Comparison of ENCODE assay signal across 9 cellular contexts in genomic region chr22:43002198-43002577, GRCh38. TPM values are rescaled to one million over a fixed set of nuclear protein-coding genes. Genes with fewer than 3 reads are reported as not detected.
DNase-seq lines count a peak whose midpoint lies in the region; ATAC-seq, FAIRE-seq and TF ChIP-seq lines count a peak whose summit lies in the region.
"Had no signal": no experiment of that assay in that cellular context is flagged by ENCODE, and none has a peak within 500 bp of the region (broad histone marks: within the 10 kb centered on the region; RNA-seq: fewer than 3 reads in every experiment).

No MANE protein-coding gene starts in this region.

- in situ Hi-C loops in K562 (cut with MboI), result no loop called here

- peak overlapping the region; percentile 43 for H3K4me2 ChIP-seq in K562 (ENCODE audit: insufficient read depth, low read length)
- no peak overlapping the region for H3K4me2 ChIP-seq in mesenchymal stem cell (ENCODE audit: low read length, poor library complexity, severe bottlenecking)

- ATAC-seq in K562 (no peak; the same call in 2 of the 3 replicates), HG02759 (IDR thresholded peaks at IDR 0.05; ENCODE audit: unreplicated experiment) (no peak), GM18909 (IDR thresholded peaks at IDR 0.05; ENCODE audit: poor library complexity, unreplicated experiment) (no peak)

- H3K4me3 ChIP-seq in K562, result no peak overlapping the region
- H3K4me3 ChIP-seq in mesenchymal stem cell (ENCODE audit: insufficient read depth in 1 of 2, low read depth in 1 of 2, low read length in 2 of 2), result peak overlapping the region in 1 of 2 experiments; percentile 40

- H4K20me1 ChIP-seq in K562 (replicated peaks; ENCODE audit: control insufficient read depth, insufficient read depth, low read length), result peaks cover 4% of the 10 kb centered on the region; the same call in 1 of the 2 replicates

- no peak overlapping the region for H3K14ac ChIP-seq in mesenchymal stem cell (ENCODE audit: low read length in 2 of 2)

- POLR2A ChIA-PET in K562 (lab: Yijun Ruan, JAX), result interaction anchor here (0.7 to 1.2 kb wide), 2 partner anchors 12 to 43 kb away, joined by 3 to 4 read pairs; no protein-coding TSS in a partner anchor

- CTCF ChIA-PET in K562 (lab: Yijun Ruan, JAX; ENCODE audit: low intra/inter-chr PET ratio), result no interaction called here

- H3K27me3 ChIP-seq in K562 (ENCODE audit: control insufficient read depth in 2 of 2, insufficient read depth in 2 of 2, low read length in 2 of 2), result no peaks in the 10 kb centered on the region
- H3K27me3 ChIP-seq in mesenchymal stem cell (ENCODE audit: control insufficient read depth in 1 of 2, insufficient read depth in 1 of 2, low read length in 2 of 2), result no peaks in the 10 kb centered on the region

- no peak overlapping the region for H2BK5ac ChIP-seq in mesenchymal stem cell (ENCODE audit: low read depth, low read length, poor library complexity, severe bottlenecking)

- peaks cover 92% of the 10 kb centered on the region for H3K79me2 ChIP-seq in K562 (ENCODE audit: control insufficient read depth, insufficient read depth, low read length)

- H3K27ac ChIP-seq in K562 (ENCODE audit: extremely low read depth, low read depth, low read length) (no peak overlapping the region; the same call in 2 of the 3 replicates), mesenchymal stem cell (ENCODE audit: low read length, poor library complexity, severe bottlenecking) (peak overlapping the region; percentile 66)

- H3K9ac ChIP-seq in K562 (ENCODE audit: insufficient read depth in 1 of 2, low read depth in 2 of 2, low read length in 2 of 2), result peak overlapping the region in 1 of 2 experiments; percentile 22; a peak in 1 of 4 replicates
- peak overlapping the region; percentile 67 for H3K9ac ChIP-seq in mesenchymal stem cell (ENCODE audit: low read length)

- no peak for TF ChIP-seq EP300 in K562 (IDR thresholded peaks at IDR 0.05; ENCODE audit: low read length)

- TF ChIP-seq RAD21 in K562 (CRISPR knock-in tag; conservative IDR thresholded peaks at IDR 0.05 in 1 of 2, IDR thresholded peaks at IDR 0.05 in 1 of 2), result no peak

- H3K79me1 ChIP-seq in mesenchymal stem cell (replicated peaks; ENCODE audit: low read length, poor library complexity, severe bottlenecking), result peaks cover 3% of the 10 kb centered on the region

- TF ChIP-seq POLR2A in K562 (conservative IDR thresholded peaks at IDR 0.05), result no peak
- no peak for TF ChIP-seq POLR2A in GM12892 (IDR thresholded peaks at IDR 0.05; ENCODE audit: low read depth, low read length)

- intact Hi-C loops in K562 (cut with micrococcal nuclease), result no loop called here

- no peaks in the 10 kb centered on the region for H3K9me1 ChIP-seq in K562 (ENCODE audit: control insufficient read depth, insufficient read depth, low read length)

- H3K4me1 ChIP-seq in K562 (replicated peaks in 1 of 2; ENCODE audit: control insufficient read depth in 2 of 2, insufficient read depth in 2 of 2, low read length in 2 of 2) (peaks cover 15 to 46% of the 10 kb centered on the region in 2 experiments), mesenchymal stem cell (ENCODE audit: control insufficient read depth, insufficient read depth, low read depth, low read length) (peaks cover 42% of the 10 kb centered on the region)

- no peak overlapping the region for H4K8ac ChIP-seq in mesenchymal stem cell (ENCODE audit: low read length)

- H3K18ac ChIP-seq in mesenchymal stem cell (ENCODE audit: low read depth in 1 of 2, low read length in 2 of 2), result peak overlapping the region in 1 of 2 experiments; percentile 92

- no peak overlapping the region for H4K91ac ChIP-seq in mesenchymal stem cell (ENCODE audit: low read length)

- H2BK120ac ChIP-seq in mesenchymal stem cell (ENCODE audit: low read depth, low read length), result no peak overlapping the region

- H3K36me3 ChIP-seq in K562 (ENCODE audit: control insufficient read depth, insufficient read depth, low read length) (no peaks in the 10 kb centered on the region), mesenchymal stem cell (ENCODE audit: control insufficient read depth in 1 of 2, insufficient read depth in 2 of 2, low read depth in 1 of 2, low read length in 2 of 2) (no peaks in the 10 kb centered on the region)

- H2BK15ac ChIP-seq in mesenchymal stem cell (ENCODE audit: low read depth, poor library complexity, severe bottlenecking), result no peak overlapping the region

- FAIRE-seq in K562 (lab: Jason Lieb, UNC) (peak; percentile 15), GM12892 (lab: Jason Lieb, UNC) (no peak)

- H3K4ac ChIP-seq in mesenchymal stem cell (ENCODE audit: low read depth in 1 of 2, low read length in 2 of 2), result no peak overlapping the region

- no peak overlapping the region for H3K23ac ChIP-seq in mesenchymal stem cell (ENCODE audit: low read length in 2 of 2)

- H2BK12ac ChIP-seq in mesenchymal stem cell (ENCODE audit: low read length in 2 of 2), result no peak overlapping the region

- no peaks in the 10 kb centered on the region for H3K9me3 ChIP-seq in K562 (replicated peaks; ENCODE audit: control insufficient read depth, insufficient read depth, low read depth, low read length)
- H3K9me3 ChIP-seq in mesenchymal stem cell (ENCODE audit: control insufficient read depth, low read length), result no peaks in the 10 kb centered on the region

- no TSS peak for BruUV-seq in K562 (replicated peaks; lab: Mats Ljungman, UMichigan)

- peak; percentile 16 for DNase-seq in AG20443 (ENCODE audit: low spot score)
- DNase-seq in HT1080 (ENCODE audit: low read depth), result peak; percentile 86
- DNase-seq in K562 (ENCODE audit: extremely low read depth in 1 of 4, low spot score in 3 of 4), result no peak
- peak; percentile 80 for DNase-seq in mesenchymal stem cell
- no peak for DNase-seq in GM12892 (ENCODE audit: insufficient read length)
- no peak for DNase-seq in NCI-H128 (lab: John Stamatoyannopoulos, UW; ENCODE audit: unreplicated experiment)
- DNase-seq: NCI-H526 had no signal

- no peak for TF ChIP-seq CTCF in K562 (IDR thresholded peaks at IDR 0.05 in 2 of 3, conservative IDR thresholded peaks at IDR 0.05 in 1 of 3; ENCODE audit: insufficient read depth in 2 of 3, low read depth in 1 of 3, low read length in 3 of 3)

- no peak overlapping the region for H2AK5ac ChIP-seq in mesenchymal stem cell (ENCODE audit: low read length, severe bottlenecking)

- WGBS in K562 (ENCODE audit: insufficient coverage, low coverage, missing lambda C conversion rate), result 14% methylated on average over 5 of the region's 5 CpGs
- WGBS in mesenchymal stem cell, result 5% methylated on average over 4 of the region's 5 CpGs

- no peak overlapping the region for H2AFZ ChIP-seq in K562 (ENCODE audit: low read depth, low read length)
- H2AFZ ChIP-seq in mesenchymal stem cell (ENCODE audit: low read depth, low read length), result no peak overlapping the region

TF ChIP-seq in K562, 482 proteins besides CTCF, POLR2A, EP300 and RAD21 (continues in another document):
- TF ChIP-seq RBM14 (IDR thresholded peaks at IDR 0.05; ENCODE audit: borderline replicate concordance, insufficient read depth, low read depth, low read length) (no peak), FOXM1 (IDR thresholded peaks at IDR 0.05; ENCODE audit: low read depth) (no peak), FOXM1 (CRISPR knock-in tag; IDR thresholded peaks at IDR 0.05; ENCODE audit: low read depth) (no peak), DDX20 (tag; IDR thresholded peaks at IDR 0.05; ENCODE audit: low read depth) (no peak), E2F6 (IDR thresholded peaks at IDR 0.05; ENCODE audit: borderline replicate concordance in 1 of 2, extremely low read depth in 1 of 2, insufficient read depth in 1 of 2, insufficient read length in 1 of 2, low read depth in 1 of 2, low read length in 1 of 2, poor library complexity in 1 of 2, severe bottlenecking in 1 of 2) (no peak), ZNF41 (CRISPR knock-in tag; conservative IDR thresholded peaks at IDR 0.05) (no peak), BRD9 (IDR thresholded peaks at IDR 0.05; ENCODE audit: low read depth, partially characterized antibody) (no peak), ELF4 (CRISPR knock-in tag; IDR thresholded peaks at IDR 0.05) (no peak), ZNF57 (CRISPR knock-in tag; IDR thresholded peaks at IDR 0.05) (no peak), SMARCA4 (IDR thresholded peaks at IDR 0.05) (0 out of 2 replicates have a peak, but pooled peaks have one; percentile 48)

RNA-seq across cellular contexts. Expression of gene PACSIN2, which starts 12.8 kb away (rescaled TPM):
- 47.9 and 53.9 TPM in 2 replicates for total RNA-seq in HT1080 (2014; rRNA removed; shearing (Covaris generic))
- 64.3 and 71.1 TPM in 2 replicates for polyA plus RNA-seq in HT1080 (2015; cell fraction: cytosol; rRNA removed)
- polyA plus RNA-seq in HT1080 (2015; cell fraction: nucleus; rRNA removed), result 111 and 115 TPM in 2 replicates
- total RNA-seq in K562 (2011; cell fraction: chromatin; rRNA removed; ENCODE audit: low replicate concordance), result 40.5 and 46.9 TPM in 2 replicates
- total RNA-seq in K562 (2011; cell fraction: nucleolus; rRNA removed), result 24.3 and 27.1 TPM in 2 replicates
- total RNA-seq in K562 (2011; cell fraction: nucleoplasm; rRNA removed), result 37.3 and 38.1 TPM in 2 replicates
- 20.3 and 23.9 TPM in 2 replicates for total RNA-seq in K562 (2014; rRNA removed)
- 18.4 and 19.2 TPM in 2 replicates for total RNA-seq in K562 (2014; rRNA removed; fragmentation: Illumina TruSeq; extraction: Trizol)
- total RNA-seq in K562 (2015; rRNA removed; fragmentation: Illumina TruSeq; extraction: Trizol), result 21.0 TPM in 2 replicates
- 39.1 and 45.1 TPM in 2 replicates for total RNA-seq in K562 (2021)
- polyA plus RNA-seq in K562 (2011; rRNA removed), result 44.4 and 45.1 TPM in 2 replicates
- 38.0 and 44.7 TPM in 2 replicates for polyA plus RNA-seq in K562 (2011; cell fraction: cytosol; rRNA removed)
- polyA plus RNA-seq in K562 (2011; cell fraction: nucleus; rRNA removed), result 53.1 and 58.4 TPM in 2 replicates
- 31.0 and 53.1 TPM in 2 replicates for polyA plus RNA-seq in K562 (2012)
- 33.5 and 37.5 TPM in 2 replicates for polyA plus RNA-seq in K562 (2014; fragmentation: Illumina TruSeq; extraction: Trizol)
- under 1 TPM; 0.45 to 0.83 TPM for polyA plus RNA-seq in K562 (2014; fragmentation: Nextera tagmentation; extraction: Ambion mirVana)
- polyA plus RNA-seq in K562 (2014; rRNA removed), result 31.8 and 36.3 TPM in 2 replicates
- polyA minus RNA-seq in K562 (2011; rRNA and poly(A)+ RNA removed), result 23.9 and 28.8 TPM in 2 replicates
- 13.7 and 17.0 TPM in 2 replicates for polyA minus RNA-seq in K562 (2011; cell fraction: cytosol; rRNA and poly(A)+ RNA removed)
- polyA minus RNA-seq in K562 (2011; cell fraction: nucleus; rRNA and poly(A)+ RNA removed), result 9.4 and 14.0 TPM in 2 replicates
- 33.2 TPM for polyA plus RNA-seq in mesenchymal stem cell (2013, experiment 1 of 2)
- polyA plus RNA-seq in mesenchymal stem cell (2013, experiment 2 of 2), result 35.1 TPM
- 32.2 TPM for polyA plus RNA-seq in GM12892 (2012; ENCODE audit: missing spikeins)

Comparison
In these comparisons a context has a peak if more than half of its experiments do, and no peak if none do; other contexts are left out.
1. DNase-seq: peak in AG20443 (single experiment), HT1080 (single experiment) and mesenchymal stem cell (single experiment); none in K562 (0 of 4), GM12892 (single experiment) and NCI-H128 (single experiment).